Comparison of ENCODE assay signal across 1 cellular context in genomic region chr4:126560794-126561193, GRCh38.
TF ChIP-seq lines count a peak whose summit lies in the region.

No MANE protein-coding gene starts in this region.

TF ChIP-seq in K562, 482 proteins besides CTCF, POLR2A, EP300 and RAD21 (continued from another document):
- no peak for TF ChIP-seq ARID4B (CRISPR knock-in tag; IDR thresholded peaks at IDR 0.05)
- TF ChIP-seq MYC (IDR thresholded peaks at IDR 0.05; ENCODE audit: low read depth, low read length) = no peak
- TF ChIP-seq MYC (CRISPR knock-in tag; IDR thresholded peaks at IDR 0.05; ENCODE audit: borderline replicate concordance, low read depth) = no peak
- TF ChIP-seq ZNF316 (IDR thresholded peaks at IDR 0.05) = peak; percentile 50
- no peak for TF ChIP-seq ETS1 (conservative IDR thresholded peaks at IDR 0.05; ENCODE audit: control insufficient read depth, low read depth, low read length)
- no peak for TF ChIP-seq CTCFL (IDR thresholded peaks at IDR 0.05; ENCODE audit: borderline replicate concordance, insufficient read depth, low read depth, low read length, poor library complexity, severe bottlenecking)
- no peak for TF ChIP-seq THRAP3 (IDR thresholded peaks at IDR 0.05; ENCODE audit: borderline replicate concordance)
- TF ChIP-seq ZNF644 (tag; IDR thresholded peaks at IDR 0.05; ENCODE audit: low read depth) = no peak
- TF ChIP-seq CREBBP (IDR thresholded peaks at IDR 0.05; ENCODE audit: low read depth, low read length) = no peak
- no peak for TF ChIP-seq E2F8 (IDR thresholded peaks at IDR 0.05; ENCODE audit: low read depth, partially characterized antibody)
- TF ChIP-seq XRCC5 (IDR thresholded peaks at IDR 0.05; ENCODE audit: low read depth, low read length) = no peak
- no peak for TF ChIP-seq ZNF655 (CRISPR knock-in tag; IDR thresholded peaks at IDR 0.05)
- no peak for TF ChIP-seq HCFC1 (IDR thresholded peaks at IDR 0.05; ENCODE audit: low read depth, low read length)
- TF ChIP-seq TBL1XR1 (IDR thresholded peaks at IDR 0.05; ENCODE audit: low read length in 2 of 2) = no peak
- TF ChIP-seq NFE2L1 (tag; IDR thresholded peaks at IDR 0.05; ENCODE audit: borderline replicate concordance, low read depth) = 0 out of 2 replicates have a peak, but pooled peaks have one; percentile 15
- no peak for TF ChIP-seq ETS2 (tag; IDR thresholded peaks at IDR 0.05; ENCODE audit: borderline replicate concordance, poor library complexity, severe bottlenecking)
- TF ChIP-seq ZNF395 (CRISPR knock-in tag; IDR thresholded peaks at IDR 0.05) = no peak
- TF ChIP-seq MAFG (tag; conservative IDR thresholded peaks at IDR 0.05) = 0 out of 2 replicates have a peak, but pooled peaks have one; percentile 37
- TF ChIP-seq CREB1 (IDR thresholded peaks at IDR 0.05) = no peak
- no peak for TF ChIP-seq CREB1 (CRISPR knock-in tag; IDR thresholded peaks at IDR 0.05)
